14 cellular contexts compared by ENCODE assay signal in genomic region chr16:24535827-24536226, GRCh38.
"Had no signal": no experiment of that assay in that cellular context is flagged by ENCODE, and none has a peak within 500 bp of the region (broad histone marks: within the 10 kb centered on the region; RNA-seq: fewer than 3 reads in every experiment).

No MANE protein-coding gene starts in this region.

- H3K36me3 ChIP-seq: adrenal gland, lower lobe of right lung, neural progenitor cell, stomach, uterus had no signal

- H3K4me2 ChIP-seq: neural progenitor cell had no signal

- H3K9ac ChIP-seq: neural progenitor cell, parathyroid adenoma had no signal

- H3K27ac ChIP-seq: adrenal gland, epithelial cell of prostate, lower lobe of right lung, neural progenitor cell, parathyroid adenoma, skin epidermis, stomach, thyroid gland, uterus had no signal

- H3K4me1 ChIP-seq: adrenal gland, neural progenitor cell, parathyroid adenoma, thyroid gland, uterus had no signal

- H3K4me3 ChIP-seq: adrenal gland, lower lobe of right lung, neural progenitor cell, skin epidermis, stomach, thyroid gland, uterus had no signal

- H2AFZ ChIP-seq: neural progenitor cell, parathyroid adenoma had no signal

- H3K9me3 ChIP-seq: adrenal gland, lower lobe of right lung, stomach, thyroid gland, uterus had no signal

- DNase-seq: activated naive CD4-positive, alpha-beta T cell treated with anti-CD3 and anti-CD28 coated beads, Interleukin-2, amount 50 U/mL, for 16 hours; activated T-cell treated with anti-CD3 and anti-CD28 coated beads, Interleukin-2, amount 50 U/mL, for 1 hour; adrenal gland; effector memory CD8-positive, alpha-beta T cell; lower lobe of right lung; midbrain; stimulated activated CD4-positive, alpha-beta T cell treated with anti-CD3 and anti-CD28 coated beads, Interleukin-4, amount 100 ng/mL, for 4 hours; stomach; thyroid gland; uterus had no signal

- H3K27me3 ChIP-seq: adrenal gland, neural progenitor cell, stomach, thyroid gland, uterus had no signal
